13 cellular contexts compared by ENCODE assay signal in genomic region chr9:82606071-82606470, GRCh38.
DNase-seq lines count a peak whose midpoint lies in the region; ATAC-seq, FAIRE-seq and TF ChIP-seq lines count a peak whose summit lies in the region.
"Had no signal": no experiment of that assay in that cellular context is flagged by ENCODE, and none has a peak within 500 bp of the region (broad histone marks: within the 10 kb centered on the region; RNA-seq: fewer than 3 reads in every experiment).

No MANE protein-coding gene starts in this region.

- no peaks in the 10 kb centered on the region for H4K20me1 ChIP-seq in PC-3 (ENCODE audit: low read length)

- H3K9me2 ChIP-seq in PC-3 (replicated peaks; ENCODE audit: low read length): no peaks in the 10 kb centered on the region

- intact Hi-C loops in PC-3 (cut with micrococcal nuclease) (loop anchor here (1.0 to 10.0 kb wide), 2 partner anchors 355 to 921 kb away; partner anchors contain the start of gene TLE1), left colon (cut with DNase I, micrococcal nuclease) (loop anchor here in 1 of 2 donors (10.0 kb wide), 1 partner anchor 911 kb away; no protein-coding TSS in a partner anchor), Right ventricle myocardium inferior (cut with DNase I) (loop anchor here (5.0 kb wide), 1 partner anchor 1084 kb away; no protein-coding TSS in a partner anchor)

- no peak for FAIRE-seq in D721Med (lab: Jason Lieb, UNC)
- FAIRE-seq: A549, GM12891 had no signal

- H3K4me1 Mint-ChIP-seq in nephron: peaks cover 46% of the 10 kb centered on the region
- H3K4me1 Mint-ChIP-seq: B cell had no signal

- H3K4me2 ChIP-seq in PC-3 (ENCODE audit: low read length): peak overlapping the region; percentile 74

- H2AFZ ChIP-seq in PC-3 (ENCODE audit: low read length): no peak overlapping the region; the same call in 1 of the 2 replicates

- H3K27me3 Mint-ChIP-seq in nephron (ENCODE audit: low read depth): peaks cover 3% of the 10 kb centered on the region
- H3K27me3 Mint-ChIP-seq: B cell had no signal

- no peaks in the 10 kb centered on the region for H3K79me2 ChIP-seq in PC-3 (ENCODE audit: low read length)

- H3K27ac ChIP-seq in C4-2B: peak overlapping the region; percentile 26; the same call in 1 of the 2 replicates
- no peak overlapping the region for H3K27ac ChIP-seq in PC-3 (ENCODE audit: low read length)
- H3K27ac ChIP-seq: A549, Peyer's patch, SJSA1 had no signal

- no peak overlapping the region for H3K9ac ChIP-seq in PC-3 (ENCODE audit: low read length)

- H3K4me3 ChIP-seq in PC-3 (ENCODE audit: low read length): peak overlapping the region; percentile 43; the same call in 1 of the 2 replicates
- H3K4me3 ChIP-seq: A549, Peyer's patch, SJSA1 had no signal

- no peaks in the 10 kb centered on the region for H3K27me3 ChIP-seq in PC-3 (ENCODE audit: low read length)
- H3K27me3 ChIP-seq: Peyer's patch, SJSA1 had no signal

- no TSS peak for BruUV-seq in PC-3 (replicated peaks; lab: Mats Ljungman, UMichigan)

- ATAC-seq in PC-3 (no peak), left colon (peak; percentile 13), Right ventricle myocardium inferior (no peak)

- peak overlapping the region in 2 of 3 experiments; percentile 85 to 94 for H3K27ac Mint-ChIP-seq in nephron
- H3K27ac Mint-ChIP-seq: B cell had no signal

- CTCF ChIA-PET in PC-3 (lab: Charles Lee): interaction anchor here (0.6 kb wide), 1 partner anchor 940 kb away, joined by 3 read pairs; no protein-coding TSS in a partner anchor

- no peak for TF ChIP-seq CTCF in C4-2B (conservative IDR thresholded peaks at IDR 0.05)
- no peak for TF ChIP-seq CTCF in PC-3 (conservative IDR thresholded peaks at IDR 0.05; ENCODE audit: low read depth, low read length)
- no peak for TF ChIP-seq CTCF in nephron (IDR thresholded peaks at IDR 0.05; ENCODE audit: unreplicated experiment in 3 of 3)
- no peak for TF ChIP-seq CTCF in D721Med (IDR thresholded peaks at IDR 0.05; ENCODE audit: insufficient read depth, missing control alignments)

- peaks cover 3% of the 10 kb centered on the region; the same call in 1 of the 2 replicates for H3K4me1 ChIP-seq in PC-3 (ENCODE audit: insufficient read depth, low read length)
- H3K4me1 ChIP-seq: Peyer's patch, SJSA1 had no signal

- no peaks in the 10 kb centered on the region for H3K9me3 Mint-ChIP-seq in nephron

- H3K36me3 ChIP-seq in PC-3 (ENCODE audit: low read depth, low read length): no peaks in the 10 kb centered on the region
- H3K36me3 ChIP-seq: Peyer's patch, SJSA1 had no signal

- H3K36me3 Mint-ChIP-seq in nephron (ENCODE audit: low read depth): no peaks in the 10 kb centered on the region

- H3K9me3 ChIP-seq in PC-3 (ENCODE audit: low read length): no peaks in the 10 kb centered on the region
- H3K9me3 ChIP-seq: A549, Peyer's patch, SJSA1 had no signal

- H3K4me3 Mint-ChIP-seq in nephron: no peak overlapping the region
- H3K4me3 Mint-ChIP-seq: B cell had no signal

- POLR2A ChIA-PET in PC-3 (lab: Charles Lee; ENCODE audit: unreplicated experiment): interaction anchor here (0.7 kb wide), 1 partner anchor 916 kb away, joined by 4 read pairs; no protein-coding TSS in a partner anchor

- DNase-seq in PC-3: peak; percentile 39
- DNase-seq in left colon: no peak
- DNase-seq in NCI-H446 treated with DMSO at 0.1 percent for 48 hours (lab: John Stamatoyannopoulos, UW): no peak
- DNase-seq in Right ventricle myocardium inferior (ENCODE audit: missing footprints): no peak
- DNase-seq in D721Med (ENCODE audit: insufficient read length, low spot score): no peak
- DNase-seq: T-helper 1 cell had no signal

- no peaks in the 10 kb centered on the region for H3F3A ChIP-seq in PC-3 (ENCODE audit: low read length, unreplicated experiment)
